ENCODE assay signal across 1 cellular context in genomic region chr12:51186465-51186864, GRCh38.
TF ChIP-seq lines count a peak whose summit lies in the region.

No MANE protein-coding gene starts in this region.

TF ChIP-seq in GM23338, 12 proteins besides CTCF, POLR2A, EP300 and RAD21:
- TF ChIP-seq, protein P1, sequence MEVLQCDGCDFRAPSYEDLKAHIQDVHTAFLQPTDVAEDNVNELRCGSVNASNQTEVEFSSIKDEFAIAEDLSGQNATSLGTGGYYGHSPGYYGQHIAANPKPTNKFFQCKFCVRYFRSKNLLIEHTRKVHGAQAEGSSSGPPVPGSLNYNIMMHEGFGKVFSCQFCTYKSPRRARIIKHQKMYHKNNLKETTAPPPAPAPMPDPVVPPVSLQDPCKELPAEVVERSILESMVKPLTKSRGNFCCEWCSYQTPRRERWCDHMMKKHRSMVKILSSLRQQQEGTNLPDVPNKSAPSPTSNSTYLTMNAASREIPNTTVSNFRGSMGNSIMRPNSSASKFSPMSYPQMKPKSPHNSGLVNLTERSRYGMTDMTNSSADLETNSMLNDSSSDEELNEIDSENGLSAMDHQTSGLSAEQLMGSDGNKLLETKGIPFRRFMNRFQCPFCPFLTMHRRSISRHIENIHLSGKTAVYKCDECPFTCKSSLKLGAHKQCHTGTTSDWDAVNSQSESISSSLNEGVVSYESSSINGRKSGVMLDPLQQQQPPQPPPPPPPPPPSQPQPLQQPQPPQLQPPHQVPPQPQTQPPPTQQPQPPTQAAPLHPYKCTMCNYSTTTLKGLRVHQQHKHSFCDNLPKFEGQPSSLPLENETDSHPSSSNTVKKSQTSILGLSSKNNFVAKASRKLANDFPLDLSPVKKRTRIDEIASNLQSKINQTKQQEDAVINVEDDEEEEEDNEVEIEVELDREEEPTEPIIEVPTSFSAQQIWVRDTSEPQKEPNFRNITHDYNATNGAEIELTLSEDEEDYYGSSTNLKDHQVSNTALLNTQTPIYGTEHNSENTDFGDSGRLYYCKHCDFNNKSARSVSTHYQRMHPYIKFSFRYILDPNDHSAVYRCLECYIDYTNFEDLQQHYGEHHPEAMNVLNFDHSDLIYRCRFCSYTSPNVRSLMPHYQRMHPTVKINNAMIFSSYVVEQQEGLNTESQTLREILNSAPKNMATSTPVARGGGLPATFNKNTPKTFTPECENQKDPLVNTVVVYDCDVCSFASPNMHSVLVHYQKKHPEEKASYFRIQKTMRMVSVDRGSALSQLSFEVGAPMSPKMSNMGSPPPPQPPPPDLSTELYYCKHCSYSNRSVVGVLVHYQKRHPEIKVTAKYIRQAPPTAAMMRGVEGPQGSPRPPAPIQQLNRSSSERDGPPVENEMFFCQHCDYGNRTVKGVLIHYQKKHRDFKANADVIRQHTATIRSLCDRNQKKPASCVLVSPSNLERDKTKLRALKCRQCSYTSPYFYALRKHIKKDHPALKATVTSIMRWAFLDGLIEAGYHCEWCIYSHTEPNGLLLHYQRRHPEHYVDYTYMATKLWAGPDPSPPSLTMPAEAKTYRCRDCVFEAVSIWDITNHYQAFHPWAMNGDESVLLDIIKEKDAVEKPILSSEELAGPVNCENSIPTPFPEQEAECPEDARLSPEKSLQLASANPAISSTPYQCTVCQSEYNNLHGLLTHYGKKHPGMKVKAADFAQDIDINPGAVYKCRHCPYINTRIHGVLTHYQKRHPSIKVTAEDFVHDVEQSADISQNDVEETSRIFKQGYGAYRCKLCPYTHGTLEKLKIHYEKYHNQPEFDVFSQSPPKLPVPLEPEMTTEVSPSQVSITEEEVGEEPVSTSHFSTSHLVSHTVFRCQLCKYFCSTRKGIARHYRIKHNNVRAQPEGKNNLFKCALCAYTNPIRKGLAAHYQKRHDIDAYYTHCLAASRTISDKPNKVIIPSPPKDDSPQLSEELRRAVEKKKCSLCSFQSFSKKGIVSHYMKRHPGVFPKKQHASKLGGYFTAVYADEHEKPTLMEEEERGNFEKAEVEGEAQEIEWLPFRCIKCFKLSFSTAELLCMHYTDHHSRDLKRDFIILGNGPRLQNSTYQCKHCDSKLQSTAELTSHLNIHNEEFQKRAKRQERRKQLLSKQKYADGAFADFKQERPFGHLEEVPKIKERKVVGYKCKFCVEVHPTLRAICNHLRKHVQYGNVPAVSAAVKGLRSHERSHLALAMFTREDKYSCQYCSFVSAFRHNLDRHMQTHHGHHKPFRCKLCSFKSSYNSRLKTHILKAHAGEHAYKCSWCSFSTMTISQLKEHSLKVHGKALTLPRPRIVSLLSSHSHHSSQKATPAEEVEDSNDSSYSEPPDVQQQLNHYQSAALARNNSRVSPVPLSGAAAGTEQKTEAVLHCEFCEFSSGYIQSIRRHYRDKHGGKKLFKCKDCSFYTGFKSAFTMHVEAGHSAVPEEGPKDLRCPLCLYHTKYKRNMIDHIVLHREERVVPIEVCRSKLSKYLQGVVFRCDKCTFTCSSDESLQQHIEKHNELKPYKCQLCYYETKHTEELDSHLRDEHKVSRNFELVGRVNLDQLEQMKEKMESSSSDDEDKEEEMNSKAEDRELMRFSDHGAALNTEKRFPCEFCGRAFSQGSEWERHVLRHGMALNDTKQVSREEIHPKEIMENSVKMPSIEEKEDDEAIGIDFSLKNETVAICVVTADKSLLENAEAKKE (CRISPR knock-in tag; IDR thresholded peaks at IDR 0.05): no peak
- TF ChIP-seq, protein P2, sequence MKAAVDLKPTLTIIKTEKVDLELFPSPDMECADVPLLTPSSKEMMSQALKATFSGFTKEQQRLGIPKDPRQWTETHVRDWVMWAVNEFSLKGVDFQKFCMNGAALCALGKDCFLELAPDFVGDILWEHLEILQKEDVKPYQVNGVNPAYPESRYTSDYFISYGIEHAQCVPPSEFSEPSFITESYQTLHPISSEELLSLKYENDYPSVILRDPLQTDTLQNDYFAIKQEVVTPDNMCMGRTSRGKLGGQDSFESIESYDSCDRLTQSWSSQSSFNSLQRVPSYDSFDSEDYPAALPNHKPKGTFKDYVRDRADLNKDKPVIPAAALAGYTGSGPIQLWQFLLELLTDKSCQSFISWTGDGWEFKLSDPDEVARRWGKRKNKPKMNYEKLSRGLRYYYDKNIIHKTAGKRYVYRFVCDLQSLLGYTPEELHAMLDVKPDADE (IDR thresholded peaks at IDR 0.05): no peak
- no peak for TF ChIP-seq NANOG (IDR thresholded peaks at IDR 0.05; ENCODE audit: borderline replicate concordance)
- TF ChIP-seq EZH2 (IDR thresholded peaks at IDR 0.05; ENCODE audit: low read depth, unreplicated experiment): no peak
- no peak for TF ChIP-seq CREB1 (CRISPR knock-in tag; IDR thresholded peaks at IDR 0.05; ENCODE audit: low read depth)
